ENCODE assay signal across 8 cellular contexts in genomic region chr9:34633851-34634550, GRCh38. TPM values are rescaled to one million over a fixed set of nuclear protein-coding genes. Genes with fewer than 3 reads are reported as not detected.
DNase-seq lines count a peak whose midpoint lies in the region; ATAC-seq and TF ChIP-seq lines count a peak whose summit lies in the region.

No MANE protein-coding gene starts in this region.

- H3K27me3 Mint-ChIP-seq in CD4-positive, alpha-beta memory T cell: peaks cover 4 to 5% of the 10 kb centered on the region in 2 donors

- DNase-seq in CD4-positive, alpha-beta memory T cell: peak; percentile 69 to 78 (median 73)
- peak; percentile 62 for DNase-seq in NCI-H2227 treated with DMSO at 0.1 percent for 48 hours (lab: John Stamatoyannopoulos, UW)
- DNase-seq in activated CD4-positive, CD25-positive, alpha-beta regulatory T cell treated with anti-CD3 and anti-CD28 coated beads, Interleukin-2, amount 50 U/mL, for 72 hours: peak; percentile 77
- DNase-seq in cerebellar nuclear complex (lab: John Stamatoyannopoulos, UW): peak; percentile 28 to 72
- peak in 1 of 2 donors; percentile 67 for DNase-seq in left lung
- peak; percentile 43 to 62 (median 52) for DNase-seq in stimulated activated CD4-positive, alpha-beta T cell treated with anti-CD3 and anti-CD28 coated beads, TNF-alpha, amount 100 ng/mL, for 1 hour (ENCODE audit: low read depth in 3 of 3, low spot score in 1 of 3)

- peak; percentile 31 for ATAC-seq in GM21825 (IDR thresholded peaks at IDR 0.05; ENCODE audit: unreplicated experiment)
- ATAC-seq in left lung: peak; percentile 46
- no peak for ATAC-seq in HG03139 (IDR thresholded peaks at IDR 0.05; ENCODE audit: unreplicated experiment)

- peaks cover 43% of the 10 kb centered on the region for H3K4me1 ChIP-seq in CD4-positive, alpha-beta memory T cell (ENCODE audit: insufficient read depth, low read length)
- peaks cover 11 to 31% of the 10 kb centered on the region in 2 donors for H3K4me1 ChIP-seq in left lung

- no peaks in the 10 kb centered on the region for H3K36me3 ChIP-seq in CD4-positive, alpha-beta memory T cell (ENCODE audit: insufficient read depth, low read length)
- H3K36me3 ChIP-seq in left lung: peaks cover 0 to 9% of the 10 kb centered on the region in 2 donors

- peak overlapping the region in 4 of 7 donors; percentile 57 to 74 (median 58) for H3K27ac Mint-ChIP-seq in CD4-positive, alpha-beta memory T cell

- CTCF ChIA-PET in CD4-positive, alpha-beta memory T cell (lab: Charles Lee; ENCODE audit: partially characterized antibody): interaction anchor here (0.6 to 10.5 kb wide), 28 partner anchors 9 to 237 kb away, joined by 3 to 235 read pairs (median 6); partner anchors contain the start of genes CCL27, DCTN3, GALT and RPP25L

- H3K9me3 ChIP-seq in CD4-positive, alpha-beta memory T cell (ENCODE audit: control insufficient read depth in 1 of 2, low read length in 2 of 2): no peaks in the 10 kb centered on the region
- H3K9me3 ChIP-seq in left lung: no peaks in the 10 kb centered on the region

- intact Hi-C loops in CD4-positive, alpha-beta memory T cell (cut with micrococcal nuclease): loop anchor here (1.0 to 5.0 kb wide), 6 partner anchors 22 to 197 kb away; partner anchors contain the start of genes DNAI1, ENHO, FAM219A and RPP25L
- intact Hi-C loops in left lung (cut with DNase I): no loop called here

- H3K9me3 Mint-ChIP-seq in CD4-positive, alpha-beta memory T cell: peaks cover 0 to 2% (median 0%) of the 10 kb centered on the region in 8 donors

- POLR2A ChIA-PET in CD4-positive, alpha-beta memory T cell (lab: Charles Lee; ENCODE audit: partially characterized antibody): interaction anchor here (1.0 to 22.1 kb wide), 7 partner anchors 11 to 26 kb away, joined by 4 to 484 read pairs (median 39); partner anchors contain the start of genes CCL27, DCTN3, GALT and IL11RA

- peaks cover 6 to 13% of the 10 kb centered on the region in 2 donors for H3K36me3 Mint-ChIP-seq in CD4-positive, alpha-beta memory T cell

- peak overlapping the region in 3 of 8 donors; percentile 64 to 67 (median 64) for H3K4me3 Mint-ChIP-seq in CD4-positive, alpha-beta memory T cell

- no peak overlapping the region for H3K27ac ChIP-seq in CD4-positive, alpha-beta memory T cell (ENCODE audit: low read depth, low read length)
- H3K27ac ChIP-seq in left lung: no peak overlapping the region

- TF ChIP-seq CTCF in left lung (IDR thresholded peaks at IDR 0.05): peak; percentile 80 to 84

- H3K4me1 Mint-ChIP-seq in CD4-positive, alpha-beta memory T cell: peaks cover 26 to 70% (median 40%) of the 10 kb centered on the region in 4 donors

- H3K4me3 ChIP-seq in CD4-positive, alpha-beta memory T cell (ENCODE audit: low read length in 2 of 2): no peak overlapping the region
- no peak overlapping the region for H3K4me3 ChIP-seq in left lung

- H3K27me3 ChIP-seq in CD4-positive, alpha-beta memory T cell (ENCODE audit: insufficient read depth, low read length): peaks cover 5% of the 10 kb centered on the region
- peaks cover 12 to 23% of the 10 kb centered on the region in 2 donors for H3K27me3 ChIP-seq in left lung

RNA-seq across cellular contexts. Expression of gene SIGMAR1, which starts 3.6 kb away (rescaled TPM):
- total RNA-seq in CD4-positive, alpha-beta memory T cell: 10 to 100 TPM; 56.1 to 59.5 TPM
- polyA plus RNA-seq in CD4-positive, alpha-beta memory T cell: 100 to 1,000 TPM; 126 to 193 TPM
- 10 to 100 TPM; 50.5 to 72.1 TPM for total RNA-seq in left lung

RNA-seq across cellular contexts. Expression of gene ARID3C, which starts 5.1 kb away (rescaled TPM):
- not detected for total RNA-seq in CD4-positive, alpha-beta memory T cell
- polyA plus RNA-seq in CD4-positive, alpha-beta memory T cell: not detected
- not detected for total RNA-seq in left lung

RNA-seq across cellular contexts. Expression of gene GALT, which starts 12.5 kb away (rescaled TPM):
- 100 to 1,000 TPM; 251 to 261 TPM for total RNA-seq in CD4-positive, alpha-beta memory T cell
- 10 to 100 TPM; 81.9 to 82.9 TPM for polyA plus RNA-seq in CD4-positive, alpha-beta memory T cell
- 10 to 100 TPM; 42.8 to 44.0 TPM for total RNA-seq in left lung

RNA-seq across cellular contexts. Expression of gene DCTN3, which starts 13.7 kb away (rescaled TPM):
- 10 to 100 TPM; 57.8 to 62.0 TPM for total RNA-seq in CD4-positive, alpha-beta memory T cell
- 100 to 1,000 TPM; 112 to 144 TPM for polyA plus RNA-seq in CD4-positive, alpha-beta memory T cell
- total RNA-seq in left lung: 10 to 100 TPM; 69.8 to 70.4 TPM

RNA-seq across cellular contexts. Expression of gene IL11RA, which starts 18.0 kb away (rescaled TPM):
- total RNA-seq in CD4-positive, alpha-beta memory T cell: 100 to 1,000 TPM; 204 to 209 TPM
- polyA plus RNA-seq in CD4-positive, alpha-beta memory T cell: 10 to 100 TPM; 13.6 to 18.4 TPM
- total RNA-seq in left lung: 10 to 100 TPM; 13.8 to 17.6 TPM

Comparison
In these comparisons a context has a peak if more than half of its experiments do, and no peak if none do; other contexts are left out.
1. RNA of gene GALT, which starts 12.5 kb away (total RNA-seq): 251 to 261 TPM in CD4-positive, alpha-beta memory T cell; 42.8 to 44.0 TPM in left lung; every median in the first group is over 4 times any median in the second.